25 cellular contexts compared by ENCODE assay signal in genomic region chr5:82526540-82526939, GRCh38.
"Had no signal": no experiment of that assay in that cellular context is flagged by ENCODE, and none has a peak within 500 bp of the region (broad histone marks: within the 10 kb centered on the region; RNA-seq: fewer than 3 reads in every experiment).

No MANE protein-coding gene starts in this region.

- H3K36me3 ChIP-seq: brain microvascular endothelial cell, cardiac muscle cell had no signal

- H3K27ac ChIP-seq: brain microvascular endothelial cell, cardiac muscle cell had no signal

- H3K4me3 ChIP-seq: cardiac muscle cell had no signal

- ATAC-seq: PC-3, T-helper 17 cell had no signal

- H3K27me3 ChIP-seq: brain microvascular endothelial cell, cardiac muscle cell had no signal

- DNase-seq: activated B cell treated with CpG ODN at 0.5 μM for 24 hours; activated CD4-positive, alpha-beta memory T cell treated with anti-CD3 and anti-CD28 coated beads, Interleukin-2, amount 10 ng/mL, durations not matched to agents 7 days and 5 days; activated CD4-positive, alpha-beta T cell treated with anti-CD3 and anti-CD28 coated beads for 1 hour; activated CD4-positive, alpha-beta T cell treated with anti-CD3 and anti-CD28 coated beads, Interleukin-2, amount 50 U/mL, for 1 hour; activated gamma-delta T cell treated with Interleukin-2 at 50 U/mL for 16 hours; activated naive CD4-positive, alpha-beta T cell treated with anti-CD3 and anti-CD28 coated beads, Interleukin-2, amount 10 ng/mL, durations not matched to agents 7 days and 5 days; activated naive CD8-positive, alpha-beta T cell treated with anti-CD3 and anti-CD28 coated beads for 36 hours; activated T-cell treated with anti-CD3 and anti-CD28 coated beads for 4 hours; activated T-cell treated with anti-CD3 and anti-CD28 coated beads, Interleukin-2, amount 50 U/mL, for 48 hours; brain microvascular endothelial cell; KG1; NCI-H1092; NCI-H1417 treated with DMSO at 0.1 percent for 48 hours; NCI-H1694; NCI-H2029; NCI-H345; NCI-H510A; NCI-H526 treated with DMSO at 0.1 percent for 48 hours; NCI-H82; NK-92 treated with Interleukin-12 subunit alpha and Interleukin-12 subunit beta, amount 100 ng/mL, for 24 hours; PC-3; SIG-M5; T-helper 17 cell; T1000 had no signal
